In the genomic region with DNA sequence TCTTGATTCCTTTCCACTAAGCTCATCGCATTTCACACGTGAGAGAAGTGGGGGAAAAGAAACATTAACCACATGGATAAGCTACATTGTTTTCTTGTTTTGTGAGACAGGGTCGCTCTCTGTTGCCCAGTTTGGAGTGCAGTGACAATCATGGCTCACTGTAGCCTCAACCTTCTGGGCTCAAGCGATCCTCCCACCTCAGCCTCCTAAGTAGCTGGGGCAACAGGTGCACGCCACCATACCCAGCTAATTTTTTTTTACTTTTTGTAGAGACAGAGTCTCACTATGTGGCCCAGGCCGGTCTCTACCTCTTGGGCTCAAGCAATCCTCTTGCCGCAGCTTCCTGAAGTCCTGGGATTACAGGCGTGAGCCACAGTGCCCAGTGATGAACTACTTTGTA, we compare ENCODE assay signal across 11 cellular contexts. TPM values are rescaled to one million over a fixed set of nuclear protein-coding genes. Genes with fewer than 3 reads are reported as not detected.
DNase-seq lines count a peak whose midpoint lies in the region; ATAC-seq and TF ChIP-seq lines count a peak whose summit lies in the region.
"Had no signal": no experiment of that assay in that cellular context is flagged by ENCODE, and none has a peak within 500 bp of the region (broad histone marks: within the 10 kb centered on the region; RNA-seq: fewer than 3 reads in every experiment).

No MANE protein-coding gene starts in this region.

- CTCF ChIA-PET in CD8-positive, alpha-beta T cell (lab: Charles Lee): interaction anchor here (0.7 to 2.5 kb wide), 8 partner anchors 13 to 336 kb away, joined by 3 to 13 read pairs (median 4); no protein-coding TSS in a partner anchor

- H3K27me3 Mint-ChIP-seq in CD8-positive, alpha-beta T cell (ENCODE audit: low read depth): no peaks in the 10 kb centered on the region
- no peaks in the 10 kb centered on the region for H3K27me3 Mint-ChIP-seq in natural killer cell (ENCODE audit: low read depth in 2 of 2)

- H3K27me3 ChIP-seq in CD8-positive, alpha-beta T cell (ENCODE audit: insufficient read depth, low read length): no peaks in the 10 kb centered on the region
- H3K27me3 ChIP-seq: esophagus squamous epithelium had no signal

- no peak for ATAC-seq in CD8-positive, alpha-beta T cell
- no peak for ATAC-seq in GM18505 (IDR thresholded peaks at IDR 0.05; ENCODE audit: unreplicated experiment)
- ATAC-seq in activated naive CD4-positive, alpha-beta T cell treated with anti-CD3 and anti-CD28 coated beads, Interleukin-2, amount 50 U/mL, for 72 hours: no peak
- ATAC-seq in natural killer cell: no peak
- no peak for ATAC-seq in sciatic nerve
- ATAC-seq: SK-N-SH treated with all-trans-retinoic acid at 6 μM for 48 hours had no signal

- no peak for TF ChIP-seq CTCF in CD8-positive, alpha-beta T cell (IDR thresholded peaks at IDR 0.05)
- no peak for TF ChIP-seq CTCF in natural killer cell (IDR thresholded peaks at IDR 0.05)

- H3K4me3 Mint-ChIP-seq in CD8-positive, alpha-beta T cell: peak overlapping the region; percentile 95
- peak overlapping the region; percentile 93 for H3K4me3 Mint-ChIP-seq in natural killer cell

- no peaks in the 10 kb centered on the region for H3K9me3 Mint-ChIP-seq in CD8-positive, alpha-beta T cell
- no peaks in the 10 kb centered on the region for H3K9me3 Mint-ChIP-seq in activated naive CD4-positive, alpha-beta T cell treated with anti-CD3 and anti-CD28 coated beads, Interleukin-2, amount 50 U/mL, for 72 hours
- no peaks in the 10 kb centered on the region for H3K9me3 Mint-ChIP-seq in natural killer cell

- no peaks in the 10 kb centered on the region for H3K36me3 ChIP-seq in CD8-positive, alpha-beta T cell (ENCODE audit: insufficient read depth, low read length)

- no peak overlapping the region for H3K27ac ChIP-seq in CD8-positive, alpha-beta T cell (ENCODE audit: low read depth, low read length)

- peaks cover 16% of the 10 kb centered on the region for H3K36me3 Mint-ChIP-seq in CD8-positive, alpha-beta T cell
- peaks cover 39 to 40% of the 10 kb centered on the region in 2 donors for H3K36me3 Mint-ChIP-seq in activated naive CD4-positive, alpha-beta T cell treated with anti-CD3 and anti-CD28 coated beads, Interleukin-2, amount 50 U/mL, for 72 hours
- H3K36me3 Mint-ChIP-seq in natural killer cell: no peaks in the 10 kb centered on the region

- H3K9me3 ChIP-seq in CD8-positive, alpha-beta T cell (ENCODE audit: low read length): no peaks in the 10 kb centered on the region
- H3K9me3 ChIP-seq: esophagus squamous epithelium had no signal

- H3K4me1 Mint-ChIP-seq in CD8-positive, alpha-beta T cell (ENCODE audit: low read depth): peaks cover 81% of the 10 kb centered on the region
- peaks cover 74 to 76% of the 10 kb centered on the region in 2 donors for H3K4me1 Mint-ChIP-seq in natural killer cell

- peaks cover 75% of the 10 kb centered on the region for H3K4me1 ChIP-seq in CD8-positive, alpha-beta T cell (ENCODE audit: insufficient read depth, low read length)

- intact Hi-C loops in CD8-positive, alpha-beta T cell (cut with DNase I, micrococcal nuclease): loop anchor here (2.0 to 10.0 kb wide), 5 partner anchors 40 to 1948 kb away; partner anchors contain the start of genes ANKH (in 1 of the 2), RETREG1 (in 1 of the 2) and TRIO (in 1 of the 2)
- intact Hi-C loops in natural killer cell (cut with micrococcal nuclease) (loop anchor here (5.0 to 10.0 kb wide), 4 partner anchors 40 to 412 kb away; partner anchors contain the start of gene ANKH), sciatic nerve (cut with DNase I) (no loop called here)

- POLR2A ChIA-PET in CD8-positive, alpha-beta T cell (lab: Charles Lee): interaction anchor here (0.8 to 1.7 kb wide), 5 partner anchors 8 to 203 kb away, joined by 3 to 5 read pairs (median 3); no protein-coding TSS in a partner anchor

- peak overlapping the region; percentile 17 for H3K4me3 ChIP-seq in CD8-positive, alpha-beta T cell (ENCODE audit: low read depth, low read length)

- peak overlapping the region; percentile 92 for H3K27ac Mint-ChIP-seq in CD8-positive, alpha-beta T cell
- peak overlapping the region; percentile 75 to 95 for H3K27ac Mint-ChIP-seq in activated naive CD4-positive, alpha-beta T cell treated with anti-CD3 and anti-CD28 coated beads, Interleukin-2, amount 50 U/mL, for 72 hours
- H3K27ac Mint-ChIP-seq in natural killer cell: peak overlapping the region; percentile 96 to 98
- H3K27ac Mint-ChIP-seq: nephron progenitor cell had no signal

- no peak for DNase-seq in CD8-positive, alpha-beta T cell
- DNase-seq in activated naive CD4-positive, alpha-beta T cell treated with anti-CD3 and anti-CD28 coated beads, Interleukin-2, amount 50 U/mL, for 72 hours (ENCODE audit: low spot score in 2 of 2): no peak
- DNase-seq in natural killer cell (no peak), SW 1271 (lab: John Stamatoyannopoulos, UW) (no peak), sciatic nerve (ENCODE audit: low spot score) (no peak), NCI-H446 (lab: John Stamatoyannopoulos, UW) (no peak)
- DNase-seq: activated CD4-positive, alpha-beta T cell treated with anti-CD3 and anti-CD28 coated beads, Interleukin-2, amount 50 U/mL, for 1 hour; esophagus squamous epithelium; nephron progenitor cell had no signal

- peak; percentile 28 for TF ChIP-seq POLR2A in GM18505 (IDR thresholded peaks at IDR 0.05; ENCODE audit: borderline replicate concordance, extremely low read depth, insufficient read depth, insufficient read length)

RNA-seq across cellular contexts. Expression of gene OTULIN, which starts 2.8 kb away (rescaled TPM):
- total RNA-seq in CD8-positive, alpha-beta T cell: 100 to 1,000 TPM; 135 to 140 TPM
- 10 to 100 TPM; 59.4 to 60.2 TPM for total RNA-seq in activated naive CD4-positive, alpha-beta T cell treated with anti-CD3 and anti-CD28 coated beads, Interleukin-2, amount 50 U/mL, for 72 hours
- total RNA-seq in natural killer cell: 100 to 1,000 TPM in 2 of 3 donors, 10 to 100 TPM in 1; 96.5 to 166 (median 102) TPM
- 34.5 TPM for total RNA-seq in sciatic nerve
